In the genomic region with DNA sequence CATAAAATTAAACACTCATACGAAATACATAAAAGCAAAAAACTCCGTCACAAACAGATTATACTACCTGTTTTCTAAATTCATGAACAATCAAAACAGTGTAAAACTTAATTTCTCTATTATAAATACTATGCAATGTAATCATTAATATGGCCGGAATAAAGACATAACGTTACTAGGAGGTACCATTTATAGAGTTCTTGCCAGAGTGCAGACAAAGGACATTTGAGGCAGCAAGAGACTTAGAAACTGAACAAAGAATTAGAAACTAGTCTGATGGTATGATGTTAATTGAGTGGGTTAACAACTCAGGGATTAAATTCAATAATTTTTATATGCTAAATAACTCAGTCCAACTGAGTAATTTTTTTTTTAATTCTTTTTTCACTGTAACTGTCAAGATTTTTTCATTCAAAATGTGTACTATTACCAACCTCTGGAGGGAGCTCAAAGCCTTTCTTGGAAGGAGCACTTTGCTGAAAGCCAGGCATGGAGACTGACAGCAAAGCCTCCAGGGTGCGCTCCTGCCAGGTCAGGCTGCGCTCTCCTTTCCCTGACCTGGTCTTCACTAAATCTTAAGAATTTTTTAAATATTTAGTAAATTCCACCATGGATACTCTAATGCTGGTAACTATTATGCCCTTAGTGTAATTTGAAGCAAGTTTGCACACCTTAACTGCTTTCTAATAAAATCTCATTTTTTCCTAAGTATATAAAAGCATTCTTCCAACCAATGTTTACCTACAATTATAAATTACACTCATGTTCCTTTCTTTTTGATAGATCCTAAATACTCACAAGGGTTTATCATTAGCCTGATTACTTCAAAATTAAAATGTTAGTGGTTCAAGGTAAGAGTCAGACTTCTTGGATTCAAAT, we compare ENCODE assay signal across 9 cellular contexts. TPM values are rescaled to one million over a fixed set of nuclear protein-coding genes. Genes with fewer than 3 reads are reported as not detected.
A peak's percentile ranks its signal among the peaks of the same experiment; 100 is the strongest.
DNase-seq lines count a peak whose midpoint lies in the region; FAIRE-seq and TF ChIP-seq lines count a peak whose summit lies in the region.
"Had no signal": no experiment of that assay in that cellular context is flagged by ENCODE, and none has a peak within 500 bp of the region (broad histone marks: within the 10 kb centered on the region; RNA-seq: fewer than 3 reads in every experiment).

No MANE protein-coding gene starts in this region.

- no peak overlapping the region for H3K4me3 ChIP-seq in fibroblast of pulmonary artery (replicated peaks; ENCODE audit: low read depth, low read length)
- no peak overlapping the region for H3K4me3 ChIP-seq in neural progenitor cell

- H3K79me2 ChIP-seq in neural progenitor cell (ENCODE audit: low read depth), result no peaks in the 10 kb centered on the region

- H3K36me3 ChIP-seq in neural progenitor cell, result no peaks in the 10 kb centered on the region

- no peak overlapping the region for H2AFZ ChIP-seq in neural progenitor cell (replicated peaks)

- no peaks in the 10 kb centered on the region for H4K20me1 ChIP-seq in neural progenitor cell (ENCODE audit: low read depth)

- H3K9me3 ChIP-seq in neural progenitor cell (ENCODE audit: low read depth), result no peaks in the 10 kb centered on the region

- no peaks in the 10 kb centered on the region for H3K27me3 Mint-ChIP-seq in neural progenitor cell (ENCODE audit: insufficient read depth, low read depth)
- H3K27me3 Mint-ChIP-seq: dendritic cell treated with granulocyte-macrophage colony-stimulating factor and Interleukin-4, amounts not matched to agents 40 ng/mL and 50 ng/mL, for 4 days had no signal

- H3K36me3 Mint-ChIP-seq in neural progenitor cell, result peaks cover 6% of the 10 kb centered on the region

- H3K9me3 Mint-ChIP-seq in neural progenitor cell, result no peaks in the 10 kb centered on the region
- H3K9me3 Mint-ChIP-seq: dendritic cell treated with granulocyte-macrophage colony-stimulating factor and Interleukin-4, amounts not matched to agents 40 ng/mL and 50 ng/mL, for 4 days had no signal

- H3K27ac Mint-ChIP-seq in neural progenitor cell, result no peak overlapping the region
- H3K27ac Mint-ChIP-seq: dendritic cell treated with granulocyte-macrophage colony-stimulating factor and Interleukin-4, amounts not matched to agents 40 ng/mL and 50 ng/mL, for 4 days had no signal

- H3K9ac ChIP-seq in neural progenitor cell, result no peak overlapping the region

- H3K4me2 ChIP-seq in neural progenitor cell, result no peak overlapping the region

- no peaks in the 10 kb centered on the region for H3K27me3 ChIP-seq in neural progenitor cell

- TF ChIP-seq CTCF in GM20000 (IDR thresholded peaks at IDR 0.05; ENCODE audit: extremely low read depth, missing control alignments) (peak; percentile 75), fibroblast of pulmonary artery (IDR thresholded peaks at IDR 0.05; ENCODE audit: low read length, missing control alignments) (peak; percentile 90), neural progenitor cell (IDR thresholded peaks at IDR 0.05) (peak; percentile 90)

- no peak overlapping the region for H3K4me3 Mint-ChIP-seq in neural progenitor cell
- H3K4me3 Mint-ChIP-seq: dendritic cell treated with granulocyte-macrophage colony-stimulating factor and Interleukin-4, amounts not matched to agents 40 ng/mL and 50 ng/mL, for 4 days had no signal

- H3F3A ChIP-seq in neural progenitor cell (ENCODE audit: low read depth), result peaks cover 19% of the 10 kb centered on the region

- FAIRE-seq in urothelium cell line (lab: Jason Lieb, UNC), result no peak

- H3K4me1 Mint-ChIP-seq in neural progenitor cell, result peaks cover 2% of the 10 kb centered on the region

- DNase-seq in DMS153 treated with DMSO at 0.1 percent for 48 hours (lab: John Stamatoyannopoulos, UW; ENCODE audit: unreplicated experiment), result peak; percentile 34
- peak; percentile 65 for DNase-seq in GM20000 (ENCODE audit: low spot score)
- DNase-seq in HPDE6-E6E7 (ENCODE audit: extremely low spot score), result peak; percentile 78
- DNase-seq in NOMO-1 treated with DMSO at 0.1 percent for 48 hours (lab: John Stamatoyannopoulos, UW; ENCODE audit: unreplicated experiment), result peak; percentile 73
- DNase-seq in activated T-helper 1 cell treated with Interleukin-2 at 50 U/mL for 16 hours (ENCODE audit: low read depth), result peak; percentile 9
- peak; percentile 85 for DNase-seq in fibroblast of pulmonary artery (ENCODE audit: low read depth)
- DNase-seq in neural progenitor cell (ENCODE audit: low spot score), result peak; percentile 86
- peak; percentile 79 for DNase-seq in urothelium cell line (ENCODE audit: low spot score)

- H3K4me1 ChIP-seq in neural progenitor cell, result no peaks in the 10 kb centered on the region

- no peak overlapping the region for H3K27ac ChIP-seq in neural progenitor cell

RNA-seq across cellular contexts. Expression of gene WDR35, which starts 34.1 kb away (rescaled TPM):
- 17.4 and 31.6 TPM in 2 replicates for total RNA-seq in neural progenitor cell (ENCODE audit: low replicate concordance)

RNA-seq across cellular contexts. Expression of gene TTC32, which starts 54.0 kb away (rescaled TPM):
- 21.3 and 27.9 TPM in 2 replicates for total RNA-seq in neural progenitor cell (ENCODE audit: low replicate concordance)

RNA-seq across cellular contexts. Expression of gene MATN3, which starts 56.7 kb away (rescaled TPM):
- 0.45 and 1.7 TPM in 2 replicates for total RNA-seq in neural progenitor cell (ENCODE audit: low replicate concordance)

Comparison
In these comparisons a context has a peak if more than half of its experiments do, and no peak if none do; other contexts are left out.
1. DNase-seq: peak in every context shown above with its lines; median percentile 86 in neural progenitor cell; 85 in fibroblast of pulmonary artery; 79 in urothelium cell line; 78 in HPDE6-E6E7; 73 in NOMO-1 treated with DMSO at 0.1 percent for 48 hours; 65 in GM20000; 34 in DMS153 treated with DMSO at 0.1 percent for 48 hours; 9 in activated T-helper 1 cell treated with Interleukin-2 at 50 U/mL for 16 hours.